ENCODE assay signal across 8 cellular contexts in the genomic region with DNA sequence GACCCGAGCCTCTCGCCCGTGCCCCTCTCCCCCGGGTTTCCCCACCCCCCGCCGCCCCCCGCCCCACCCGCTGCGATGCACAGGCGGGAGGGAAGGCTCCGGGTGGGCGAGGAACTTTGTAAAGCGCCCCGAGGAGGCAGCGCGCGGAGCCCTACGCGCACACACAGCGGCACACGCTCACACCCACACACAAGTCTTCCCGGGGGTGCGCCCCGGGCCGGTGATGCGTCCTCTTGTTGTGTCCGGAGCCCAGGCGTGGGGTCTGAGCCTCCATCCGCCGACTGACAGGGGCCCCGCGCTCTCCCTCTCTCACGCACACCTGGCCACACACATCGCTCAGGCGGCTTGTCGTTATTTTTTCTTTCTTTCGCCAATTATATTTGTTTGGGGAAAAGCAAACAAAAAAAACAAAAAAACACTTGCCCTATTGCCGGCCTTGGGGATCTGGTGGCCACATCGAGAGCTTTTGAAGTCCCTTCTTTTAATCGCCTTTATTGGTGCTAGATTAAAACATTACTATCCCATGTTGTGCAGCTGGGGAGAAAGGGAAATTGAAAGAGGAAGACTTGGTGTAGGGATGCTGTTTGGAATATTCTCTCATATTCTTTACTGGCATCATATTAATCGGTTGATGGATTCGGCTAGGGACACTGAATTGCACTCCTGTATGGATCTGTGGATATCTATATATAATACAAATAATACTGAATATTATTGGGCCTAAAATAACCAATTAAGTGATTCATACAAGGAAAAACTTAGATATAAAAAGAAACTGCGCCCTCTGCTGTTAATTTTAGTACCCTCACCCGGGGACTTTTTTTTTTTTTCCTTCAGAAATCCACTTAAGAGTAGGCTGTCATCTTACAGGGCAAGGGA. TPM values are rescaled to one million over a fixed set of nuclear protein-coding genes. Genes with fewer than 3 reads are reported as not detected.
DNase-seq lines count a peak whose midpoint lies in the region; ATAC-seq lines count a peak whose summit lies in the region.

No MANE protein-coding gene starts in this region.

- POLR2A ChIA-PET in naive thymus-derived CD8-positive, alpha-beta T cell (lab: Charles Lee): interaction anchor here (1.4 kb wide), 1 partner anchor 91 kb away, joined by 4 read pairs; no protein-coding TSS in a partner anchor

- ATAC-seq in HG02623 (IDR thresholded peaks at IDR 0.05; ENCODE audit: unreplicated experiment): peak; percentile 39
- ATAC-seq in activated T-cell treated with anti-CD3 and anti-CD28 coated beads, Interleukin-2, amount 50 U/mL, for 4 hours: peak; percentile 39 to 44
- peak; percentile 28 to 34 for ATAC-seq in naive thymus-derived CD8-positive, alpha-beta T cell
- ATAC-seq in HG03571 (IDR thresholded peaks at IDR 0.05; ENCODE audit: unreplicated experiment): no peak

- peak overlapping the region; percentile 76 for H3K4me3 Mint-ChIP-seq in activated T-cell treated with anti-CD3 and anti-CD28 coated beads, Interleukin-2, amount 50 U/mL, for 4 hours
- H3K4me3 Mint-ChIP-seq in naive thymus-derived CD8-positive, alpha-beta T cell: peak overlapping the region; percentile 72 to 92 (median 86)

- H3K4me1 Mint-ChIP-seq in activated T-cell treated with anti-CD3 and anti-CD28 coated beads, Interleukin-2, amount 50 U/mL, for 4 hours (ENCODE audit: low read depth): peaks cover 18% of the 10 kb centered on the region
- H3K4me1 Mint-ChIP-seq in naive thymus-derived CD8-positive, alpha-beta T cell: peaks cover 10 to 28% (median 25%) of the 10 kb centered on the region in 4 donors

- H3K27me3 Mint-ChIP-seq in activated T-cell treated with anti-CD3 and anti-CD28 coated beads, Interleukin-2, amount 50 U/mL, for 4 hours (ENCODE audit: low read depth): peaks cover 66% of the 10 kb centered on the region
- peaks cover 29 to 60% (median 48%) of the 10 kb centered on the region in 5 donors for H3K27me3 Mint-ChIP-seq in naive thymus-derived CD8-positive, alpha-beta T cell

- no peaks in the 10 kb centered on the region for H3K36me3 Mint-ChIP-seq in activated T-cell treated with anti-CD3 and anti-CD28 coated beads, Interleukin-2, amount 50 U/mL, for 4 hours (ENCODE audit: insufficient read depth)
- no peaks in the 10 kb centered on the region for H3K36me3 Mint-ChIP-seq in naive thymus-derived CD8-positive, alpha-beta T cell

- peak overlapping the region in 2 of 10 donors; percentile 60 to 66 for H3K27ac Mint-ChIP-seq in naive thymus-derived CD8-positive, alpha-beta T cell

- DNase-seq in NCI-H2107 treated with DMSO at 0.1 percent for 48 hours (lab: John Stamatoyannopoulos, UW; ENCODE audit: unreplicated experiment): peak; percentile 71
- no peak for DNase-seq in NCI-H2107 (lab: John Stamatoyannopoulos, UW)
- peak; percentile 84 for DNase-seq in NCI-H2171 (lab: John Stamatoyannopoulos, UW)
- peak; percentile 4 for DNase-seq in activated T-cell treated with anti-CD3 and anti-CD28 coated beads, Interleukin-2, amount 50 U/mL, for 4 hours
- peak; percentile 39 for DNase-seq in fibroblast of the conjunctiva (ENCODE audit: low read depth)
- peak in 4 of 10 donors; percentile 17 to 25 (median 20) for DNase-seq in naive thymus-derived CD8-positive, alpha-beta T cell

- no peaks in the 10 kb centered on the region for H3K9me3 Mint-ChIP-seq in activated T-cell treated with anti-CD3 and anti-CD28 coated beads, Interleukin-2, amount 50 U/mL, for 4 hours
- H3K9me3 Mint-ChIP-seq in naive thymus-derived CD8-positive, alpha-beta T cell: no peaks in the 10 kb centered on the region

RNA-seq across cellular contexts. Expression of a gene that starts 0.9 kb away (rescaled TPM):
- total RNA-seq in activated T-cell treated with anti-CD3 and anti-CD28 coated beads, Interleukin-2, amount 50 U/mL, for 4 hours: not detected
- total RNA-seq in naive thymus-derived CD8-positive, alpha-beta T cell: not detected
- not detected for polyA plus RNA-seq in naive thymus-derived CD8-positive, alpha-beta T cell
